In the genomic region with DNA sequence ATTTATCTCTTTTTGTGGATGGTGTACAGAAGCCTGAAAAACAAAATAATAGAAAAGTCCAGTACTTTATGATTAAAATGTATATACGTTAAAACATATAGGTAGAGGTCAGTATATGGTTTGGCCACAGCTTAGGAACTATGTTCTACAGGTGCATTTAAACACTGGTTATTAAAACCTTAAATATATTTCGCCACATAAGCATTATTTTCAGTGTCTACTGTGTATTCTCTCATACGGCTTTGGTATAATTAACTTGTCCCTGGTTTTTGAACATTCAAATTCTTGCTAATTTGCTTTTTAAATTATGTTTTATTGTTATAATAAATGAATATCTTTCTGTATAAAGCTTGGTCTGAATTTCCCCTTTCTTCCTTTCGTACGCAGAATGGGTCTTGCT, we compare ENCODE assay signal across 20 cellular contexts.
"Had no signal": no experiment of that assay in that cellular context is flagged by ENCODE, and none has a peak within 500 bp of the region (broad histone marks: within the 10 kb centered on the region; RNA-seq: fewer than 3 reads in every experiment).

No MANE protein-coding gene starts in this region.

- H3K27me3 Mint-ChIP-seq: activated B cell treated with CpG ODN at 0.5 μM for 24 hours; activated CD4-positive, alpha-beta memory T cell treated with anti-CD3 and anti-CD28 coated beads, Interleukin-2, amount 10 ng/mL, durations not matched to agents 7 days and 5 days; activated CD4-positive, alpha-beta T cell treated with anti-CD3 and anti-CD28 coated beads, Interleukin-2, amount 10 ng/mL, durations not matched to agents 7 days and 5 days; activated naive CD4-positive, alpha-beta T cell treated with anti-CD3 and anti-CD28 coated beads, Interleukin-2, amount 10 ng/mL, durations not matched to agents 7 days and 5 days; activated naive CD8-positive, alpha-beta T cell treated with anti-CD3 and anti-CD28 coated beads for 36 hours; central memory CD8-positive, alpha-beta T cell; T-helper 17 cell had no signal

- ATAC-seq: activated T-cell treated with anti-CD3 and anti-CD28 coated beads, Interleukin-2, amount 50 U/mL, for 72 hours; T-helper 17 cell had no signal

- DNase-seq: activated B cell treated with CpG ODN at 0.5 μM for 24 hours; activated CD4-positive, alpha-beta memory T cell treated with anti-CD3 and anti-CD28 coated beads, Interleukin-2, amount 10 ng/mL, durations not matched to agents 7 days and 5 days; activated CD4-positive, alpha-beta T cell treated with anti-CD3 and anti-CD28 coated beads for 1 hour; activated CD4-positive, alpha-beta T cell treated with anti-CD3 and anti-CD28 coated beads, Interleukin-2, amount 10 ng/mL, durations not matched to agents 7 days and 5 days; activated CD8-positive, alpha-beta memory T cell treated with anti-CD3 and anti-CD28 coated beads, Interleukin-2, amount 50 U/mL, for 4 hours; activated gamma-delta T cell treated with Interleukin-2 at 50 U/mL for 16 hours; activated naive CD4-positive, alpha-beta T cell treated with anti-CD3 and anti-CD28 coated beads, Interleukin-2, amount 10 ng/mL, durations not matched to agents 7 days and 5 days; activated naive CD8-positive, alpha-beta T cell treated with anti-CD3 and anti-CD28 coated beads for 36 hours; activated T-cell treated with anti-CD3 and anti-CD28 coated beads, Interleukin-2, amount 50 U/mL, for 72 hours; NCI-H1092 treated with DMSO at 0.1 percent for 48 hours; NCI-H1436; NCI-H1694 treated with DMSO at 0.1 percent for 48 hours; NCI-H2029 treated with DMSO at 0.1 percent for 48 hours; NCI-H510A treated with DMSO at 0.1 percent for 48 hours; NCI-H69; SIG-M5; T-helper 17 cell; T-helper 9 cell had no signal

- H3K4me3 Mint-ChIP-seq: activated B cell treated with CpG ODN at 0.5 μM for 24 hours; activated CD4-positive, alpha-beta memory T cell treated with anti-CD3 and anti-CD28 coated beads, Interleukin-2, amount 10 ng/mL, durations not matched to agents 7 days and 5 days; activated CD4-positive, alpha-beta T cell treated with anti-CD3 and anti-CD28 coated beads, Interleukin-2, amount 10 ng/mL, durations not matched to agents 7 days and 5 days; activated naive CD4-positive, alpha-beta T cell treated with anti-CD3 and anti-CD28 coated beads, Interleukin-2, amount 10 ng/mL, durations not matched to agents 7 days and 5 days; activated naive CD8-positive, alpha-beta T cell treated with anti-CD3 and anti-CD28 coated beads for 36 hours; activated T-cell treated with anti-CD3 and anti-CD28 coated beads, Interleukin-2, amount 50 U/mL, for 72 hours; central memory CD8-positive, alpha-beta T cell; T-helper 17 cell had no signal

- H3K27ac Mint-ChIP-seq: activated B cell treated with CpG ODN at 0.5 μM for 24 hours; activated CD4-positive, alpha-beta memory T cell treated with anti-CD3 and anti-CD28 coated beads, Interleukin-2, amount 10 ng/mL, durations not matched to agents 7 days and 5 days; activated CD4-positive, alpha-beta T cell treated with anti-CD3 and anti-CD28 coated beads, Interleukin-2, amount 10 ng/mL, durations not matched to agents 7 days and 5 days; activated naive CD8-positive, alpha-beta T cell treated with anti-CD3 and anti-CD28 coated beads for 36 hours; activated T-helper 2 cell treated with anti-CD3 and anti-CD28 coated beads, Interferon-gamma antibody, Interleukin-2, Interleukin-4, amounts not matched to agents 10 μg/mL and 5 μg/mL and 100 μg/mL, durations not matched to agents 14 hours and 24 hours and 36 hours; T-helper 17 cell had no signal

- H3K9me3 Mint-ChIP-seq: activated T-cell treated with anti-CD3 and anti-CD28 coated beads, Interleukin-2, amount 50 U/mL, for 72 hours; central memory CD8-positive, alpha-beta T cell had no signal
